In the genomic region with DNA sequence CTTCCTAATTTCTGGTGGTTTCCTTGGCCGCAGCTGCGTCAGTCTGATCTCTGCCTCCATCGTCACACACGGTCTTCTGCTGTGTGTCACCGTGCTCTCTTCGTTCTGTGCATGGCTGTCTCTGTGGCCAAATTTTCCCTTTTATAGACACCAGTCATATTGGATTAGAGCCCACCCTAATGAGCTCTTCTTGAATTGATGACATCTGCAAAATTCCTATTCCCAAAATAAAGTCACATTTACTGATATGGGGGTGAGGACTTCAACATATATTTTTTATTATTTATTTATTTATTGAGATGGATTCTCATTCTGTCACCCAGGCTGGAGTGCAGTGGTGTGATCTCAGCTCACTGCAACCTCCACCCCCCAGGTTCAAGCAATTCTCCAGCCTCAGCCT, we compare ENCODE assay signal across 28 cellular contexts.
"Had no signal": no experiment of that assay in that cellular context is flagged by ENCODE, and none has a peak within 500 bp of the region (broad histone marks: within the 10 kb centered on the region; RNA-seq: fewer than 3 reads in every experiment).

No MANE protein-coding gene starts in this region.

- ATAC-seq: left colon; left lung; mucosa of descending colon; naive thymus-derived CD4-positive, alpha-beta T cell; natural killer cell treated with Interleukin-12 subunit alpha and Interleukin-12 subunit beta and Interleukin-15 and Interleukin-18, amount 100 ng/mL, for 72 hours; pancreas; right cardiac atrium; stimulated activated effector memory CD8-positive, alpha-beta T cell treated with anti-CD3 and anti-CD28 coated beads, Interleukin-12 subunit alpha, Interleukin-12 subunit beta, amount 100 ng/mL, for 72 hours; upper lobe of right lung had no signal

- DNase-seq: hypothalamus; immature natural killer cell; kidney; left colon; left lung; midbrain; mucosa of descending colon; naive thymus-derived CD4-positive, alpha-beta T cell; nucleus accumbens; pancreas; posterior cingulate gyrus; retina; right cardiac atrium; sigmoid colon; small intestine; spleen; stimulated activated CD4-positive, alpha-beta T cell treated with anti-CD3 and anti-CD28 coated beads, Interleukin-4, amount 100 ng/mL, for 24 hours; stimulated activated naive CD4-positive, alpha-beta T cell; tibial artery; trophoblast cell; upper lobe of right lung had no signal

- H3K9me3 ChIP-seq: left lung, mucosa of descending colon, pancreas, prostate gland, sigmoid colon, spleen, suprapubic skin, thoracic aorta, tibial artery, upper lobe of right lung had no signal

- H3K4me1 ChIP-seq: pancreas, sigmoid colon, tibial artery, upper lobe of right lung had no signal

- H3K27me3 ChIP-seq: pancreas, spleen, suprapubic skin, upper lobe of right lung had no signal

- H3K36me3 ChIP-seq: left lung, pancreas, prostate gland, sigmoid colon, spleen, suprapubic skin, thoracic aorta, tibial artery, upper lobe of right lung had no signal

- FAIRE-seq: islet of Langerhans, kidney, pancreas, small intestine, urothelium cell line had no signal

- H3K27ac ChIP-seq: left lung, pancreas, prostate gland, sigmoid colon, spleen, suprapubic skin, thoracic aorta, tibial artery, upper lobe of right lung had no signal

- H3K4me3 ChIP-seq: left lung, mucosa of descending colon, pancreas, prostate gland, sigmoid colon, spleen, suprapubic skin, thoracic aorta, tibial artery, upper lobe of right lung had no signal
